In genomic region chr11:27717801-27718229, GRCh38 we compare ENCODE assay signal across 12 cellular contexts. TPM values are rescaled to one million over a fixed set of nuclear protein-coding genes. Genes with fewer than 3 reads are reported as not detected.
A peak's percentile ranks its signal among the peaks of the same experiment; 100 is the strongest.
DNase-seq lines count a peak whose midpoint lies in the region; ATAC-seq, FAIRE-seq and TF ChIP-seq lines count a peak whose summit lies in the region.
"Had no signal": no experiment of that assay in that cellular context is flagged by ENCODE, and none has a peak within 500 bp of the region (broad histone marks: within the 10 kb centered on the region; RNA-seq: fewer than 3 reads in every experiment).

No MANE protein-coding gene starts in this region.

- H3K36me3 ChIP-seq in left ventricle myocardium inferior (no peaks in the 10 kb centered on the region), astrocyte (ENCODE audit: insufficient read depth, low read length) (no peaks in the 10 kb centered on the region), kidney (ENCODE audit: control insufficient read depth in 1 of 2, insufficient read depth in 2 of 2, low read length in 2 of 2) (no peaks in the 10 kb centered on the region)

- H3K4me1 Mint-ChIP-seq in astrocyte (ENCODE audit: low read depth, unreplicated experiment), result peaks cover 16% of the 10 kb centered on the region

- intact Hi-C loops in left ventricle myocardium inferior (cut with micrococcal nuclease), result no loop called here
- intact Hi-C loops in Right ventricle myocardium inferior (cut with DNase I), result no loop called here
- intact Hi-C loops in kidney (cut with DNase I), result no loop called here

- no peaks in the 10 kb centered on the region for H3K36me3 Mint-ChIP-seq in astrocyte (ENCODE audit: low read depth, unreplicated experiment)

- no peak for TF ChIP-seq CTCF in left ventricle myocardium inferior (IDR thresholded peaks at IDR 0.05; ENCODE audit: borderline replicate concordance)
- no peak for TF ChIP-seq CTCF in astrocyte (IDR thresholded peaks at IDR 0.05; ENCODE audit: insufficient read depth, low read depth, low read length)
- TF ChIP-seq CTCF in kidney (IDR thresholded peaks at IDR 0.05; ENCODE audit: borderline replicate concordance, extremely low read depth, insufficient read depth), result no peak

- peaks cover 16% of the 10 kb centered on the region for H3K27me3 Mint-ChIP-seq in astrocyte (ENCODE audit: low read depth, unreplicated experiment)

- H3K4me3 Mint-ChIP-seq in astrocyte (ENCODE audit: unreplicated experiment), result peak overlapping the region; percentile 91

- H3K9me3 ChIP-seq in left ventricle myocardium inferior (replicated peaks) (no peaks in the 10 kb centered on the region), astrocyte (ENCODE audit: insufficient read depth, low read depth, low read length) (no peaks in the 10 kb centered on the region), iPS-18c (ENCODE audit: control insufficient read depth, insufficient read depth, low read length) (no peaks in the 10 kb centered on the region), kidney (ENCODE audit: control insufficient read depth in 1 of 2, low read length in 2 of 2) (no peaks in the 10 kb centered on the region)

- DNase-seq in left ventricle myocardium inferior, result no peak
- DNase-seq in Right ventricle myocardium inferior (ENCODE audit: missing footprints), result no peak
- no peak for DNase-seq in astrocyte (ENCODE audit: low read depth)
- DNase-seq in putamen (ENCODE audit: low spot score), result no peak
- no peak for DNase-seq in kidney
- no peak for DNase-seq in SW480 (ENCODE audit: low spot score)
- DNase-seq in germinal center (ENCODE audit: low spot score), result no peak
- DNase-seq: activated T-cell treated with anti-CD3 and anti-CD28 coated beads for 4 hours; effector CD4-positive, alpha-beta T cell; stimulated activated CD4-positive, alpha-beta T cell treated with anti-CD3 and anti-CD28 coated beads, Interleukin-4, amount 100 ng/mL, for 24 hours had no signal

- peak overlapping the region; percentile 67 for H2AFZ ChIP-seq in astrocyte (ENCODE audit: low read depth, low read length)

- H3K4me1 ChIP-seq in left ventricle myocardium inferior, result peaks cover 27% of the 10 kb centered on the region
- H3K4me1 ChIP-seq in astrocyte (ENCODE audit: insufficient read depth, low read length), result peaks cover 21% of the 10 kb centered on the region
- peaks cover 0 to 5% of the 10 kb centered on the region in 2 donors for H3K4me1 ChIP-seq in kidney (ENCODE audit: control insufficient read depth in 1 of 2, insufficient read depth in 1 of 2, low read depth in 1 of 2, low read length in 2 of 2)

- peak overlapping the region; percentile 99 for H3K4me2 ChIP-seq in astrocyte (ENCODE audit: low read length)

- H3K4me3 ChIP-seq in left ventricle myocardium inferior (peak overlapping the region; percentile 70), astrocyte (ENCODE audit: insufficient read depth, low read depth, low read length) (peak overlapping the region; percentile 82), iPS-18c (ENCODE audit: insufficient read depth, low read depth, low read length) (peak overlapping the region; percentile 17), kidney (ENCODE audit: low read length in 2 of 2) (no peak overlapping the region)

- H3K27ac Mint-ChIP-seq in astrocyte (ENCODE audit: unreplicated experiment), result peak overlapping the region; percentile 93

- no peak for FAIRE-seq in astrocyte (lab: Jason Lieb, UNC)
- FAIRE-seq in kidney (lab: Jason Lieb, UNC), result no peak

- H3K9ac ChIP-seq in astrocyte (ENCODE audit: low read length) (peak overlapping the region; percentile 91), kidney (ENCODE audit: low read length in 2 of 2) (no peak overlapping the region)

- no peaks in the 10 kb centered on the region for H3K9me3 Mint-ChIP-seq in astrocyte (ENCODE audit: unreplicated experiment)

- H3K27me3 ChIP-seq in left ventricle myocardium inferior (ENCODE audit: low read depth) (peaks cover 94% of the 10 kb centered on the region), astrocyte (ENCODE audit: insufficient read depth, low read length) (peaks cover 12% of the 10 kb centered on the region)

- no peaks in the 10 kb centered on the region for H4K20me1 ChIP-seq in astrocyte (ENCODE audit: insufficient read depth, low read length)

- H3K79me2 ChIP-seq in astrocyte (ENCODE audit: insufficient read depth, low read length), result no peaks in the 10 kb centered on the region

- no peak overlapping the region for H3K27ac ChIP-seq in left ventricle myocardium inferior (replicated peaks)
- no peak overlapping the region for H3K27ac ChIP-seq in astrocyte (ENCODE audit: low read depth, low read length)
- no peak overlapping the region for H3K27ac ChIP-seq in kidney (ENCODE audit: low read depth in 2 of 2, low read length in 2 of 2)

- no peak for ATAC-seq in Right ventricle myocardium inferior

RNA-seq across cellular contexts. Expression of gene BDNF, which starts 17.6 kb away (rescaled TPM):
- total RNA-seq in left ventricle myocardium inferior, result 3.1 TPM
- total RNA-seq in Right ventricle myocardium inferior, result 2.9 TPM
- total RNA-seq in astrocyte, result 24.4 and 27.2 TPM in 2 replicates
- 0.31 TPM for total RNA-seq in kidney
- 0.19 TPM for polyA plus RNA-seq in kidney (ENCODE audit: insufficient read depth, low read depth, low replicate concordance)
- total RNA-seq: OCI-LY7 had no signal

Comparison
In these comparisons a context has a peak if more than half of its experiments do, and no peak if none do; other contexts are left out.
1. H3K4me3 ChIP-seq: peak in left ventricle myocardium inferior (single experiment), astrocyte (single experiment) and iPS-18c (single experiment); none in kidney (0 of 2).